8 cellular contexts compared by ENCODE assay signal in genomic region chr14:51990488-51990887, GRCh38. TPM values are rescaled to one million over a fixed set of nuclear protein-coding genes. Genes with fewer than 3 reads are reported as not detected.
DNase-seq lines count a peak whose midpoint lies in the region; ATAC-seq and TF ChIP-seq lines count a peak whose summit lies in the region.
"Had no signal": no experiment of that assay in that cellular context is flagged by ENCODE, and none has a peak within 500 bp of the region (broad histone marks: within the 10 kb centered on the region; RNA-seq: fewer than 3 reads in every experiment).

No MANE protein-coding gene starts in this region.

- no peaks in the 10 kb centered on the region for H3K27me3 ChIP-seq in HL-60 (ENCODE audit: insufficient read depth, poor library complexity, severe bottlenecking)
- H3K27me3 ChIP-seq in iPS-18a (ENCODE audit: control insufficient read depth, insufficient read depth, low read length), result no peaks in the 10 kb centered on the region

- peaks cover 30% of the 10 kb centered on the region for H3K4me1 Mint-ChIP-seq in activated CD8-positive, alpha-beta T cell treated with anti-CD3 and anti-CD28 coated beads, Interleukin-2, amount 10 ng/mL, durations not matched to agents 7 days and 5 days (ENCODE audit: low read depth)
- H3K4me1 Mint-ChIP-seq in stimulated activated naive CD8-positive, alpha-beta T cell treated with anti-CD3 and anti-CD28 coated beads, Interleukin-15, amount 100 ng/mL, for 72 hours, result peaks cover 36% of the 10 kb centered on the region

- H3K9me3 Mint-ChIP-seq in activated CD8-positive, alpha-beta T cell treated with anti-CD3 and anti-CD28 coated beads, Interleukin-2, amount 10 ng/mL, durations not matched to agents 7 days and 5 days (ENCODE audit: insufficient read depth), result no peaks in the 10 kb centered on the region
- H3K9me3 Mint-ChIP-seq in stimulated activated naive CD8-positive, alpha-beta T cell treated with anti-CD3 and anti-CD28 coated beads, Interleukin-15, amount 100 ng/mL, for 72 hours, result no peaks in the 10 kb centered on the region

- POLR2A ChIA-PET in activated CD8-positive, alpha-beta T cell treated with anti-CD3 and anti-CD28 coated beads, Interleukin-2, amount 10 ng/mL, durations not matched to agents 7 days and 5 days (lab: Charles Lee), result interaction anchor here (0.6 to 0.7 kb wide), 3 partner anchors 34 to 284 kb away, joined by 3 read pairs; no protein-coding TSS in a partner anchor

- in situ Hi-C loops in GM13976 (cut with MboI; ENCODE audit: low sequenced_read_pairs, unreplicated experiment), result no loop called here
- in situ Hi-C loops in ACHN (cut with HindIII; ENCODE audit: low pct_ligation_motif_present, low pct_unique_long_range_greater_than_20kb, low sequenced_read_pairs), result no loop called here

- H3K9ac ChIP-seq in iPS-18a (ENCODE audit: low read length), result peak overlapping the region; percentile 92

- TF ChIP-seq CTCF in HL-60 (IDR thresholded peaks at IDR 0.05; ENCODE audit: insufficient read depth, low read length) (no peak), GM13976 (IDR thresholded peaks at IDR 0.05; ENCODE audit: borderline replicate concordance, control extremely low read depth, extremely low read depth, insufficient read depth, missing control alignments) (no peak)

- peak overlapping the region; percentile 71 for H3K4me3 ChIP-seq in HL-60 (replicated peaks; ENCODE audit: insufficient read depth, low read length)
- peak overlapping the region; percentile 92 for H3K4me3 ChIP-seq in iPS-18a (ENCODE audit: low read length)

- CTCF ChIA-PET in activated CD8-positive, alpha-beta T cell treated with anti-CD3 and anti-CD28 coated beads, Interleukin-2, amount 10 ng/mL, durations not matched to agents 7 days and 5 days (lab: Charles Lee), result interaction anchor here (0.9 to 1.4 kb wide), 4 partner anchors 12 to 281 kb away, joined by 3 to 4 read pairs (median 3); no protein-coding TSS in a partner anchor

- DNase-seq in HL-60 (ENCODE audit: low read depth in 1 of 2, low spot score in 1 of 2) (no peak), GM13976 (ENCODE audit: low spot score) (no peak), ACHN (no peak)
- DNase-seq in activated CD8-positive, alpha-beta T cell treated with anti-CD3 and anti-CD28 coated beads, Interleukin-2, amount 10 ng/mL, durations not matched to agents 7 days and 5 days, result no peak
- DNase-seq in stimulated activated naive CD8-positive, alpha-beta T cell treated with anti-CD3 and anti-CD28 coated beads, Interleukin-15, amount 100 ng/mL, for 72 hours, result no peak
- DNase-seq: NCI-H526 had no signal

- H3K27ac ChIP-seq in HL-60 (replicated peaks), result peak overlapping the region; percentile 87
- no peak overlapping the region for H3K27ac ChIP-seq in iPS-18a (ENCODE audit: low read length)

- peaks cover 47% of the 10 kb centered on the region for H3K36me3 ChIP-seq in iPS-18a (ENCODE audit: control insufficient read depth, low read depth, low read length)

- H3K36me3 Mint-ChIP-seq in activated CD8-positive, alpha-beta T cell treated with anti-CD3 and anti-CD28 coated beads, Interleukin-2, amount 10 ng/mL, durations not matched to agents 7 days and 5 days (ENCODE audit: low read depth), result peaks cover 29% of the 10 kb centered on the region

- H3K27me3 Mint-ChIP-seq in activated CD8-positive, alpha-beta T cell treated with anti-CD3 and anti-CD28 coated beads, Interleukin-2, amount 10 ng/mL, durations not matched to agents 7 days and 5 days (ENCODE audit: low read depth), result peaks cover under 1% of the 10 kb centered on the region
- H3K27me3 Mint-ChIP-seq in stimulated activated naive CD8-positive, alpha-beta T cell treated with anti-CD3 and anti-CD28 coated beads, Interleukin-15, amount 100 ng/mL, for 72 hours, result no peaks in the 10 kb centered on the region

- H3K4me3 Mint-ChIP-seq in activated CD8-positive, alpha-beta T cell treated with anti-CD3 and anti-CD28 coated beads, Interleukin-2, amount 10 ng/mL, durations not matched to agents 7 days and 5 days, result peak overlapping the region; percentile 87
- H3K4me3 Mint-ChIP-seq in stimulated activated naive CD8-positive, alpha-beta T cell treated with anti-CD3 and anti-CD28 coated beads, Interleukin-15, amount 100 ng/mL, for 72 hours, result peak overlapping the region; percentile 88 to 93

- peak overlapping the region; percentile 96 for H3K27ac Mint-ChIP-seq in activated CD8-positive, alpha-beta T cell treated with anti-CD3 and anti-CD28 coated beads, Interleukin-2, amount 10 ng/mL, durations not matched to agents 7 days and 5 days
- peak overlapping the region in 1 of 2 donors; percentile 97 for H3K27ac Mint-ChIP-seq in stimulated activated naive CD8-positive, alpha-beta T cell treated with anti-CD3 and anti-CD28 coated beads, Interleukin-15, amount 100 ng/mL, for 72 hours

- H3K9me3 ChIP-seq in iPS-18a (ENCODE audit: control insufficient read depth, low read depth, low read length), result no peaks in the 10 kb centered on the region

- H3K4me1 ChIP-seq in iPS-18a (ENCODE audit: control insufficient read depth, low read depth, low read length), result peaks cover 6% of the 10 kb centered on the region

- no peak for ATAC-seq in activated CD8-positive, alpha-beta T cell treated with anti-CD3 and anti-CD28 coated beads, Interleukin-2, amount 10 ng/mL, durations not matched to agents 7 days and 5 days
- no peak for ATAC-seq in stimulated activated naive CD8-positive, alpha-beta T cell treated with anti-CD3 and anti-CD28 coated beads, Interleukin-15, amount 100 ng/mL, for 72 hours
- ATAC-seq in HG03108 (IDR thresholded peaks at IDR 0.05; ENCODE audit: unreplicated experiment), result no peak

RNA-seq across cellular contexts. Expression of gene RTRAF, which starts 1.1 kb away (rescaled TPM):
- 100 to 1,000 TPM; 201 to 206 TPM for total RNA-seq in activated CD8-positive, alpha-beta T cell treated with anti-CD3 and anti-CD28 coated beads, Interleukin-2, amount 10 ng/mL, durations not matched to agents 7 days and 5 days
